In genomic region chr6:90269334-90269733, GRCh38 we compare ENCODE assay signal across 19 cellular contexts. TPM values are rescaled to one million over a fixed set of nuclear protein-coding genes. Genes with fewer than 3 reads are reported as not detected.
A peak's percentile ranks its signal among the peaks of the same experiment; 100 is the strongest.
DNase-seq lines count a peak whose midpoint lies in the region; ATAC-seq and TF ChIP-seq lines count a peak whose summit lies in the region.
"Had no signal": no experiment of that assay in that cellular context is flagged by ENCODE, and none has a peak within 500 bp of the region (broad histone marks: within the 10 kb centered on the region; RNA-seq: fewer than 3 reads in every experiment).

No MANE protein-coding gene starts in this region.

- peak overlapping the region; percentile 94 for H3K27ac Mint-ChIP-seq in stimulated activated naive CD8-positive, alpha-beta T cell treated with anti-CD3 and anti-CD28 coated beads, Interleukin-15, Interleukin-2, amounts not matched to agents 100 ng/mL and 50 ng/mL, for 24 hours
- no peak overlapping the region for H3K27ac Mint-ChIP-seq in activated T-helper 17 cell treated with anti-CD3 and anti-CD28 coated beads, Interleukin-2, amount 50 U/mL, for 72 hours
- H3K27ac Mint-ChIP-seq: H9 had no signal

- no peak overlapping the region for H2AFZ ChIP-seq in Loucy (ENCODE audit: low read length)

- no peaks in the 10 kb centered on the region; the same call in 1 of the 2 replicates for H3F3A ChIP-seq in Loucy (ENCODE audit: low read depth)

- no peaks in the 10 kb centered on the region for H3K9me3 Mint-ChIP-seq in stimulated activated naive CD8-positive, alpha-beta T cell treated with anti-CD3 and anti-CD28 coated beads, Interleukin-15, Interleukin-2, amounts not matched to agents 100 ng/mL and 50 ng/mL, for 24 hours
- H3K9me3 Mint-ChIP-seq in activated T-helper 17 cell treated with anti-CD3 and anti-CD28 coated beads, Interleukin-2, amount 50 U/mL, for 72 hours = no peaks in the 10 kb centered on the region

- 10% methylated on average over 1 of the region's 1 CpG for WGBS in thymus

- no peaks in the 10 kb centered on the region for H3K27me3 ChIP-seq in Loucy (ENCODE audit: insufficient read depth, low read length, poor library complexity, severe bottlenecking)
- no peaks in the 10 kb centered on the region for H3K27me3 ChIP-seq in thymus (ENCODE audit: control insufficient read depth, insufficient read depth)
- H3K27me3 ChIP-seq: BLaER1 treated with 17β-estradiol and CSF1 and Interleukin-3, amounts not matched to agents 10 nM and 100 nM had no signal

- TF ChIP-seq CTCF in Loucy (conservative IDR thresholded peaks at IDR 0.05; ENCODE audit: low read length) = no peak

- peaks cover 2% of the 10 kb centered on the region for H4K20me1 ChIP-seq in Loucy (ENCODE audit: insufficient read depth, low read length, poor library complexity, severe bottlenecking)

- H3K4me3 ChIP-seq in Loucy (ENCODE audit: low read length, poor library complexity, severe bottlenecking) = no peak overlapping the region
- no peak overlapping the region for H3K4me3 ChIP-seq in thymus (ENCODE audit: low read length)
- H3K4me3 ChIP-seq: BLaER1 treated with 17β-estradiol and CSF1 and Interleukin-3, amounts not matched to agents 10 nM and 100 nM had no signal

- peaks cover 67% of the 10 kb centered on the region for H3K4me1 ChIP-seq in Loucy (ENCODE audit: insufficient read depth, low read length, poor library complexity, severe bottlenecking)
- H3K4me1 ChIP-seq in thymus (ENCODE audit: control insufficient read depth, insufficient read depth, low read length) = peaks cover 39% of the 10 kb centered on the region

- H3K4me2 ChIP-seq in Loucy (ENCODE audit: low read depth, low read length, poor library complexity, severe bottlenecking) = peak overlapping the region; percentile 15
- H3K4me2 ChIP-seq: BLaER1 treated with 17β-estradiol and CSF1 and Interleukin-3, amounts not matched to agents 10 nM and 100 nM had no signal

- H3K79me2 ChIP-seq in Loucy (ENCODE audit: insufficient read depth, low read length) = peaks cover 90% of the 10 kb centered on the region

- peak overlapping the region; percentile 73 for H3K4me3 Mint-ChIP-seq in stimulated activated naive CD8-positive, alpha-beta T cell treated with anti-CD3 and anti-CD28 coated beads, Interleukin-15, Interleukin-2, amounts not matched to agents 100 ng/mL and 50 ng/mL, for 24 hours
- peak overlapping the region; percentile 47 for H3K4me3 Mint-ChIP-seq in activated T-helper 17 cell treated with anti-CD3 and anti-CD28 coated beads, Interleukin-2, amount 50 U/mL, for 72 hours
- H3K4me3 Mint-ChIP-seq: H9 had no signal

- DNase-seq in stimulated activated naive CD8-positive, alpha-beta T cell treated with anti-CD3 and anti-CD28 coated beads, Interleukin-15, Interleukin-2, amounts not matched to agents 100 U/mL and 50 U/mL, for 24 hours = no peak
- no peak for DNase-seq in stimulated activated CD4-positive, alpha-beta T cell treated with anti-CD3 and anti-CD28 coated beads, Interleukin-4, amount 100 ng/mL, for 1 hour
- DNase-seq in RPMI8226 = no peak
- DNase-seq in GF-D8 (lab: John Stamatoyannopoulos, UW) = no peak
- DNase-seq: COR-L47, DMS153, H9, Kasumi-1, NCI-H1417, NCI-H1930, NCI-H2171, NCI-H774, Right ventricle myocardium superior had no signal

- no peaks in the 10 kb centered on the region for H3K27me3 Mint-ChIP-seq in stimulated activated naive CD8-positive, alpha-beta T cell treated with anti-CD3 and anti-CD28 coated beads, Interleukin-15, Interleukin-2, amounts not matched to agents 100 ng/mL and 50 ng/mL, for 24 hours
- no peaks in the 10 kb centered on the region for H3K27me3 Mint-ChIP-seq in activated T-helper 17 cell treated with anti-CD3 and anti-CD28 coated beads, Interleukin-2, amount 50 U/mL, for 72 hours

- H3K9me2 ChIP-seq in Loucy (replicated peaks; ENCODE audit: low read depth, low read length) = no peaks in the 10 kb centered on the region

- peak overlapping the region; percentile 22 for H3K9ac ChIP-seq in Loucy (ENCODE audit: low read depth, low read length, poor library complexity, severe bottlenecking)
- H3K9ac ChIP-seq: BLaER1 treated with 17β-estradiol and CSF1 and Interleukin-3, amounts not matched to agents 10 nM and 100 nM had no signal

- H3K9me3 ChIP-seq in Loucy (ENCODE audit: insufficient read depth, low read depth, low read length) (no peaks in the 10 kb centered on the region; the same call in 1 of the 2 replicates), thymus (ENCODE audit: control insufficient read depth) (no peaks in the 10 kb centered on the region)

- peaks cover 78% of the 10 kb centered on the region for H3K36me3 Mint-ChIP-seq in stimulated activated naive CD8-positive, alpha-beta T cell treated with anti-CD3 and anti-CD28 coated beads, Interleukin-15, Interleukin-2, amounts not matched to agents 100 ng/mL and 50 ng/mL, for 24 hours (ENCODE audit: low read depth)
- H3K36me3 Mint-ChIP-seq in activated T-helper 17 cell treated with anti-CD3 and anti-CD28 coated beads, Interleukin-2, amount 50 U/mL, for 72 hours (ENCODE audit: low read depth) = peaks cover 48% of the 10 kb centered on the region

- ATAC-seq in stimulated activated naive CD8-positive, alpha-beta T cell treated with anti-CD3 and anti-CD28 coated beads, Interleukin-15, Interleukin-2, amounts not matched to agents 100 U/mL and 50 U/mL, for 24 hours = no peak
- no peak for ATAC-seq in activated T-helper 17 cell treated with anti-CD3 and anti-CD28 coated beads, Interleukin-2, amount 50 U/mL, for 72 hours (replicated peaks)
- ATAC-seq: Panc1 had no signal

- H3K36me3 ChIP-seq in Loucy (ENCODE audit: insufficient read depth, low read length) = peaks cover 42% of the 10 kb centered on the region
- H3K36me3 ChIP-seq in thymus (ENCODE audit: control insufficient read depth, insufficient read depth) = no peaks in the 10 kb centered on the region

- peak overlapping the region; percentile 25 for H3K27ac ChIP-seq in thymus (ENCODE audit: low read depth)
- H3K27ac ChIP-seq: BLaER1 treated with 17β-estradiol and CSF1 and Interleukin-3, amounts not matched to agents 10 nM and 100 nM had no signal

- peaks cover 98% of the 10 kb centered on the region for H3K4me1 Mint-ChIP-seq in stimulated activated naive CD8-positive, alpha-beta T cell treated with anti-CD3 and anti-CD28 coated beads, Interleukin-15, Interleukin-2, amounts not matched to agents 100 ng/mL and 50 ng/mL, for 24 hours (ENCODE audit: low read depth)
- peaks cover 52% of the 10 kb centered on the region for H3K4me1 Mint-ChIP-seq in activated T-helper 17 cell treated with anti-CD3 and anti-CD28 coated beads, Interleukin-2, amount 50 U/mL, for 72 hours

RNA-seq across cellular contexts. Expression of gene BACH2, which starts 27.3 kb away (rescaled TPM):
- total RNA-seq in activated T-helper 17 cell treated with anti-CD3 and anti-CD28 coated beads, Interleukin-2, amount 50 U/mL, for 72 hours = 10 to 100 TPM in 1 of 2 donors, 1 to 10 TPM in 1; 3.0 to 22.9 TPM
- polyA plus RNA-seq in thymus = 12.7 TPM
